1 cellular context compared by ENCODE assay signal in genomic region chrX:39982927-39983326, GRCh38.
TF ChIP-seq lines count a peak whose summit lies in the region.

No MANE protein-coding gene starts in this region.

TF ChIP-seq in GM23338, 12 proteins besides CTCF, POLR2A, EP300 and RAD21 (continued from another document):
- TF ChIP-seq ZNF462 (CRISPR knock-in tag; IDR thresholded peaks at IDR 0.05) (no peak), POLR2AphosphoS5 (IDR thresholded peaks at IDR 0.05; ENCODE audit: low read depth) (no peak), CREB1 (CRISPR knock-in tag; IDR thresholded peaks at IDR 0.05; ENCODE audit: low read depth) (no peak), ETS1 (IDR thresholded peaks at IDR 0.05) (no peak), EZH2phosphoT487 (IDR thresholded peaks at IDR 0.05; ENCODE audit: unreplicated experiment) (no peak), EZH2 (IDR thresholded peaks at IDR 0.05; ENCODE audit: low read depth, unreplicated experiment) (no peak), ZNF114 (CRISPR knock-in tag; IDR thresholded peaks at IDR 0.05) (no peak), NANOG (IDR thresholded peaks at IDR 0.05; ENCODE audit: borderline replicate concordance) (no peak), ZNF331 (CRISPR knock-in tag; IDR thresholded peaks at IDR 0.05; ENCODE audit: low read depth) (no peak), REST (IDR thresholded peaks at IDR 0.05; ENCODE audit: unreplicated experiment) (no peak), STAT1 (IDR thresholded peaks at IDR 0.05; ENCODE audit: unreplicated experiment) (no peak)
TF ChIP-seq in GM23338: peak in this region for 0.
